8 cellular contexts compared by ENCODE assay signal in the genomic region with DNA sequence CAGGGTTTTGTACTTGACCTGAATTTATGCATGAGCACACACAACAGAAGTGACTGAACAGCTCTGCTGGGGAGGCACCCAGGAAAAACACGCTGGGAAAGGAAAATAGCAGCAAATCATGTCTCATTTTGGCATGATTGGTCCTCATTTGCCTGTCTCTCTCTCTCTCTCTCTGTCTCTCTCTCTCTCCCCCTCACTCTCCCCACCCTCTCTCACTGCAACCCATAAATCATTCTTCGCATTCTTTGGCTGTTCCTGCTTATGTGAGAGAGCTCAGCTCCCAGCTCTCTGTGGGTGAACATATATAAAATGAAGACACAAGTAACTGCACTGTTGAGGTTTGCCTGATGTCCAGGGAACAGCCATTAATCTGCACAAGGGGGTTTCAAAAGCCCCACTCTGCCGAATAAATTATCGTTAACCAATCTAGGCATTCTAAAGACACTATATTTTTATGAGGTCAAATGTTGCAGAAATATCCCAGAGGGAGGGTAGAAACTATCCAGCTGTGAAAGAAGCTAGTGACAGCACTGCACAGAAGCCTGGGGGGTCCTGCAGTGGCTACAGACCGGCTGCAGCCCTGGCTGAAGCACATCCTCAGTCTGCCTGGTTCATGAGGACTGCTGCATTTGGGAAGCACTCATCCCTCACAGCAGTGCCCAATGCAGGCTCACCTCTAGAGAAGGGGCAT.
A peak's percentile ranks its signal among the peaks of the same experiment; 100 is the strongest.
DNase-seq lines count a peak whose midpoint lies in the region; FAIRE-seq and TF ChIP-seq lines count a peak whose summit lies in the region.

No MANE protein-coding gene starts in this region.

- WGBS in H1 (ENCODE audit: extremely low coverage in 1 of 2, insufficient coverage in 1 of 2, insufficient read length in 1 of 2, insufficient replicate concordance in 2 of 2, low coverage in 1 of 2, low lambda C conversion rate in 2 of 2, missing lambda C conversion rate in 1 of 2), 2 experiments: 71% methylated on average over 5 of the region's 5 CpGs; no CpG with 5 or more reads in 1 of the 2 experiments

- H3K18ac ChIP-seq in H1 (ENCODE audit: extremely low read depth, low read length): no peak overlapping the region

- TF ChIP-seq RAD21 in H1 (IDR thresholded peaks at IDR 0.05 in 1 of 2, conservative IDR thresholded peaks at IDR 0.05 in 1 of 2; ENCODE audit: low read depth in 2 of 2, low read length in 2 of 2): no peak

- FAIRE-seq in H1 (lab: Jason Lieb, UNC): no peak

- H3K4me2 ChIP-seq in H1 (ENCODE audit: insufficient read depth in 1 of 2, low read depth in 2 of 2, low read length in 2 of 2): no peak overlapping the region

- H3K9me3 ChIP-seq in H1 (ENCODE audit: insufficient read depth in 2 of 2, low read depth in 1 of 2, low read length in 1 of 2): no peaks in the 10 kb centered on the region

- no peak for TF ChIP-seq CTCF in H1 (IDR thresholded peaks at IDR 0.05; ENCODE audit: control extremely low read depth in 1 of 3, insufficient read depth in 1 of 3, low read depth in 1 of 3, low read length in 3 of 3)

- H3K79me1 ChIP-seq in H1 (ENCODE audit: low read depth, low read length): no peaks in the 10 kb centered on the region

- H2BK20ac ChIP-seq in H1 (ENCODE audit: low read length): no peak overlapping the region

- CTCF ChIA-PET in H1 (lab: Charles Lee; ENCODE audit: partially characterized antibody): interaction anchor here (0.7 to 1.3 kb wide), 3 partner anchors 10 to 334 kb away, joined by 3 read pairs; no protein-coding TSS in a partner anchor

- no peak overlapping the region for H3K23ac ChIP-seq in H1 (ENCODE audit: insufficient read length)

- no peak overlapping the region for H3K27ac ChIP-seq in H1 (ENCODE audit: low read depth, low read length)

- H2BK120ac ChIP-seq in H1 (replicated peaks; ENCODE audit: low read depth, low read length): no peak overlapping the region

- POLR2A ChIA-PET in H1 (lab: Charles Lee; ENCODE audit: partially characterized antibody): interaction anchor here (0.7 kb wide), 1 partner anchor 701 kb away, joined by 3 read pairs; no protein-coding TSS in a partner anchor

- H2AFZ ChIP-seq in H1 (ENCODE audit: low read length): peak overlapping the region; percentile 70; the same call in 1 of the 2 replicates

- no peak overlapping the region for H3K56ac ChIP-seq in H1 (replicated peaks; ENCODE audit: insufficient read length, low read depth, low read length)

- no peak overlapping the region for H4K5ac ChIP-seq in H1 (ENCODE audit: insufficient read length, low read depth, low read length)

- TF ChIP-seq EP300 in H1 (IDR thresholded peaks at IDR 0.05; ENCODE audit: borderline replicate concordance in 1 of 2, low read depth in 2 of 2, low read length in 2 of 2): no peak

- H3K4me1 ChIP-seq in H1 (replicated peaks in 1 of 4; ENCODE audit: control insufficient read depth in 3 of 4, insufficient read depth in 4 of 4, low read length in 3 of 4): peaks cover 0 to 6% (median 2%) of the 10 kb centered on the region in 4 experiments; a peak in 2 of 7 replicates

- H3K9ac ChIP-seq in H1 (replicated peaks in 1 of 4; ENCODE audit: extremely low read depth in 1 of 4, low read depth in 3 of 4, low read length in 3 of 4): no peak overlapping the region

- H4K91ac ChIP-seq in H1 (replicated peaks; ENCODE audit: insufficient read length, low read length): no peak overlapping the region

- no peaks in the 10 kb centered on the region for H3K79me2 ChIP-seq in H1 (ENCODE audit: control insufficient read depth in 1 of 2, insufficient read depth in 2 of 2, low read length in 2 of 2)

- TF ChIP-seq POLR2A in H1 (IDR thresholded peaks at IDR 0.05; ENCODE audit: control extremely low read depth in 1 of 2, low read depth in 2 of 2, low read length in 2 of 2): no peak

- DNase-seq in ELF-1 (ENCODE audit: low read depth, low spot score) (peak; percentile 11), NCI-H2227 (lab: John Stamatoyannopoulos, UW; ENCODE audit: unreplicated experiment) (peak; percentile 85), H1 (ENCODE audit: low read depth in 1 of 2, low spot score in 2 of 2) (no peak), occipital lobe (lab: John Stamatoyannopoulos, UW) (peak; percentile 21), NCI-H128 (lab: John Stamatoyannopoulos, UW; ENCODE audit: unreplicated experiment) (no peak)
- DNase-seq in stimulated activated CD4-positive, alpha-beta T cell treated with anti-CD3 and anti-CD28 coated beads, Interleukin-12 subunit alpha, Interleukin-12 subunit beta, amount 100 ng/mL, for 4 hours: no peak
- no peak for DNase-seq in stimulated activated naive CD4-positive, alpha-beta T cell treated with Interleukin-2 at 50 U/mL for 16 hours (lab: John Stamatoyannopoulos, UW)
- no peak for DNase-seq in activated CD4-positive, CD25-positive, alpha-beta regulatory T cell (lab: John Stamatoyannopoulos, UW)

- H4K8ac ChIP-seq in H1 (ENCODE audit: extremely low read depth, insufficient read depth, low read length): no peak overlapping the region

- no peaks in the 10 kb centered on the region; the same call in 1 of the 2 replicates for H3K23me2 ChIP-seq in H1 (ENCODE audit: low read depth, low read length)

- H3K27me3 ChIP-seq in H1 (replicated peaks in 1 of 4; ENCODE audit: control insufficient read depth in 3 of 4, extremely low read depth in 1 of 4, insufficient read depth in 3 of 4, low read length in 3 of 4): no peaks in the 10 kb centered on the region

- H2BK12ac ChIP-seq in H1 (ENCODE audit: low read depth, low read length): no peak overlapping the region; the same call in 1 of the 2 replicates

- H3K4me3 ChIP-seq in H1 (ENCODE audit: extremely low read depth in 1 of 4, insufficient read depth in 2 of 4, low read depth in 3 of 4, low read length in 4 of 4): no peak overlapping the region

- no peak overlapping the region for H3K4ac ChIP-seq in H1 (replicated peaks; ENCODE audit: insufficient read length, low read depth, low read length)

- no peak overlapping the region for H2BK15ac ChIP-seq in H1 (ENCODE audit: low read length)

- no peak overlapping the region for H3K14ac ChIP-seq in H1 (ENCODE audit: insufficient read length)

- no peak overlapping the region for H2AK5ac ChIP-seq in H1 (ENCODE audit: low read depth, low read length)

- no peak overlapping the region for H2BK5ac ChIP-seq in H1 (ENCODE audit: low read depth, low read length)

- no peaks in the 10 kb centered on the region for H3K36me3 ChIP-seq in H1 (ENCODE audit: control insufficient read depth in 2 of 4, insufficient read depth in 4 of 4, low read length in 3 of 4)

- H4K20me1 ChIP-seq in H1 (replicated peaks in 1 of 2; ENCODE audit: control insufficient read depth in 1 of 2, insufficient read depth in 2 of 2, low read length in 2 of 2): no peaks in the 10 kb centered on the region

TF ChIP-seq in H1, 55 proteins besides CTCF, POLR2A, EP300 and RAD21:
- TF ChIP-seq CBX8 (IDR thresholded peaks at IDR 0.05; ENCODE audit: borderline replicate concordance, low read depth, low read length) (no peak), SP2 (IDR thresholded peaks at IDR 0.05; ENCODE audit: low read length) (no peak), JUND (IDR thresholded peaks at IDR 0.05; ENCODE audit: low read length) (peak; percentile 55; the same call in 1 of the 2 replicates), BCL11A (IDR thresholded peaks at IDR 0.05; ENCODE audit: low read depth in 2 of 2, low read length in 2 of 2) (no peak), ATF3 (IDR thresholded peaks at IDR 0.05; ENCODE audit: insufficient read depth, low read depth, low read length) (no peak), E2F6 (IDR thresholded peaks at IDR 0.05) (no peak)
TF ChIP-seq in H1: peak in this region for 1.

Comparison
In these comparisons a context has a peak if more than half of its experiments do, and no peak if none do; other contexts are left out.
1. DNase-seq: peak in ELF-1 (single experiment), NCI-H2227 (single experiment) and occipital lobe (single experiment); none in H1 (0 of 2), stimulated activated CD4-positive, alpha-beta T cell treated with anti-CD3 and anti-CD28 coated beads, Interleukin-12 subunit alpha, Interleukin-12 subunit beta, amount 100 ng/mL, for 4 hours (single experiment), stimulated activated naive CD4-positive, alpha-beta T cell treated with Interleukin-2 at 50 U/mL for 16 hours (single experiment), activated CD4-positive, CD25-positive, alpha-beta regulatory T cell (0 of 4) and NCI-H128 (single experiment).